Comparison of ENCODE assay signal across 20 cellular contexts in genomic region chr6:141472550-141472949, GRCh38.
"Had no signal": no experiment of that assay in that cellular context is flagged by ENCODE, and none has a peak within 500 bp of the region (broad histone marks: within the 10 kb centered on the region; RNA-seq: fewer than 3 reads in every experiment).

No MANE protein-coding gene starts in this region.

- H3K27me3 Mint-ChIP-seq: effector memory CD8-positive, alpha-beta T cell; naive thymus-derived CD8-positive, alpha-beta T cell; type B pancreatic cell had no signal

- H3K36me3 ChIP-seq: esophagus muscularis mucosa, gastrocnemius medialis, heart right ventricle, right lobe of liver, suprapubic skin, thyroid gland had no signal

- H3K9me3 ChIP-seq: esophagus muscularis mucosa, gastrocnemius medialis, heart right ventricle, mucosa of descending colon, psoas muscle, right lobe of liver, suprapubic skin, thyroid gland had no signal

- H3K4me1 ChIP-seq: esophagus muscularis mucosa, gastrocnemius medialis, psoas muscle, right lobe of liver, suprapubic skin, thyroid gland had no signal

- H3K27me3 ChIP-seq: esophagus muscularis mucosa, gastrocnemius medialis, heart right ventricle, right lobe of liver, suprapubic skin, thyroid gland had no signal

- H3K4me3 Mint-ChIP-seq: effector memory CD8-positive, alpha-beta T cell; naive thymus-derived CD8-positive, alpha-beta T cell; stimulated activated effector memory CD8-positive, alpha-beta T cell treated with anti-CD3 and anti-CD28 coated beads, Interleukin-12 subunit alpha, Interleukin-12 subunit beta, amount 100 ng/mL, for 72 hours; type B pancreatic cell had no signal

- ATAC-seq: effector memory CD8-positive, alpha-beta T cell; gastrocnemius medialis; mucosa of descending colon; naive thymus-derived CD8-positive, alpha-beta T cell; psoas muscle; right lobe of liver; stimulated activated effector memory CD8-positive, alpha-beta T cell treated with anti-CD3 and anti-CD28 coated beads, Interleukin-12 subunit alpha, Interleukin-12 subunit beta, amount 100 ng/mL, for 72 hours had no signal

- H3K4me3 ChIP-seq: esophagus muscularis mucosa, gastrocnemius medialis, heart right ventricle, mucosa of descending colon, psoas muscle, right lobe of liver, suprapubic skin, thyroid gland had no signal

- H3K27ac Mint-ChIP-seq: effector memory CD8-positive, alpha-beta T cell; stimulated activated effector memory CD8-positive, alpha-beta T cell treated with anti-CD3 and anti-CD28 coated beads, Interleukin-12 subunit alpha, Interleukin-12 subunit beta, amount 100 ng/mL, for 72 hours; type B pancreatic cell had no signal

- H3K9me3 Mint-ChIP-seq: effector memory CD8-positive, alpha-beta T cell; stimulated activated effector memory CD8-positive, alpha-beta T cell treated with anti-CD3 and anti-CD28 coated beads, Interleukin-12 subunit alpha, Interleukin-12 subunit beta, amount 100 ng/mL, for 72 hours; type B pancreatic cell had no signal

- DNase-seq: effector memory CD8-positive, alpha-beta T cell; gastrocnemius medialis; heart right ventricle; hypothalamus; kidney glomerular epithelial cell; mammary epithelial cell; mucosa of descending colon; naive thymus-derived CD8-positive, alpha-beta T cell; psoas muscle; retina; right lobe of liver; stimulated activated CD4-positive, alpha-beta T cell treated with anti-CD3 and anti-CD28 coated beads, Interleukin-4, amount 100 ng/mL, for 1 hour; stimulated activated CD8-positive, alpha-beta memory T cell treated with anti-CD3 and anti-CD28 coated beads, Interleukin-4, amount 100 ng/mL, for 48 hours; stimulated activated naive CD8-positive, alpha-beta T cell treated with anti-CD3 and anti-CD28 coated beads, Interleukin-15, Interleukin-2, amounts not matched to agents 100 U/mL and 50 U/mL, for 24 hours; thyroid gland had no signal

- H3K27ac ChIP-seq: epithelial cell of prostate, esophagus muscularis mucosa, gastrocnemius medialis, heart right ventricle, psoas muscle, right lobe of liver, suprapubic skin, thyroid gland had no signal

- H3K4me1 Mint-ChIP-seq: stimulated activated effector memory CD8-positive, alpha-beta T cell treated with anti-CD3 and anti-CD28 coated beads, Interleukin-12 subunit alpha, Interleukin-12 subunit beta, amount 100 ng/mL, for 72 hours had no signal

- H3K36me3 Mint-ChIP-seq: naive thymus-derived CD8-positive, alpha-beta T cell; stimulated activated effector memory CD8-positive, alpha-beta T cell treated with anti-CD3 and anti-CD28 coated beads, Interleukin-12 subunit alpha, Interleukin-12 subunit beta, amount 100 ng/mL, for 72 hours; type B pancreatic cell had no signal
